8 cellular contexts compared by ENCODE assay signal in the genomic region with DNA sequence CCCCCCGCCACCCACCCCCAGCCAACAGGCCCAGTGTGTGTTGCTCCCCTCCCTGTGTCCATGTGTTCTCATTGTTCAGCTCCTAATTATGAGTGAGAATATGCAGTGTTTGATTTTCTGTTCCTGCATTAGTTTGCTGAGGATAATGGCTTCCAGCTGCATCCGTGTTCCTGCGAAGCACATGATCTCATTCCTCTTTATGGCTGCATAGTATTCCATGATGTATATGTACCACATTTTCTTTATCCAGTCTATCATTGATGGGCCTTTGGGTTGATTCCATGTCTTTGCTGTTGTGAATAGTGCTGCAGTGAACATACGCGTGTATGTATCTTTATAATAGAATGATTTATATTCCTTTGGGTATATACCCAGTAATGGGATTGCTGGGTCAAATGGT.
DNase-seq lines count a peak whose midpoint lies in the region; ATAC-seq and TF ChIP-seq lines count a peak whose summit lies in the region.
"Not testable (repeated sequence)": the region's sequence is repeated elsewhere in the genome, so short reads cannot be mapped to it uniquely, and the experiment has no call there.

No MANE protein-coding gene starts in this region.

- not testable (repeated sequence) for H3K27ac ChIP-seq in HEK293 (ENCODE audit: extremely low read depth, low read depth, low read length)
- peak overlapping the region; percentile 70 for H3K27ac ChIP-seq in vagina

- H3K9me3 ChIP-seq in HEK293 (ENCODE audit: control insufficient read depth, insufficient read depth, low read depth, low read length); vagina: not testable (repeated sequence)

- not testable (repeated sequence) for H3K27me3 Mint-ChIP-seq in activated CD4-positive, alpha-beta T cell treated with anti-CD3 and anti-CD28 coated beads, Interleukin-2, amount 10 ng/mL, durations not matched to agents 7 days and 5 days; activated CD8-positive, alpha-beta memory T cell treated with anti-CD3 and anti-CD28 coated beads, Interleukin-2, amount 10 ng/mL, durations not matched to agents 7 days and 5 days; activated T-helper 17 cell treated with anti-CD3 and anti-CD28 coated beads, Interleukin-2, amount 50 U/mL, for 72 hours; activated naive CD8-positive, alpha-beta T cell treated with anti-CD3 and anti-CD28 coated beads, Interleukin-2, amount 10 ng/mL, durations not matched to agents 7 days and 5 days; effector memory CD8-positive, alpha-beta T cell; natural killer cell (ENCODE audit: low read depth in 2 of 2)

- not testable (repeated sequence) for H3K36me3 ChIP-seq in HEK293 (ENCODE audit: control insufficient read depth in 2 of 2, insufficient read depth in 1 of 2, low read length in 2 of 2); vagina

- not testable (repeated sequence) for H3K4me3 Mint-ChIP-seq in activated CD4-positive, alpha-beta T cell treated with anti-CD3 and anti-CD28 coated beads, Interleukin-2, amount 10 ng/mL, durations not matched to agents 7 days and 5 days; activated CD8-positive, alpha-beta memory T cell treated with anti-CD3 and anti-CD28 coated beads, Interleukin-2, amount 10 ng/mL, durations not matched to agents 7 days and 5 days
- peak overlapping the region; percentile 86 for H3K4me3 Mint-ChIP-seq in activated T-helper 17 cell treated with anti-CD3 and anti-CD28 coated beads, Interleukin-2, amount 50 U/mL, for 72 hours
- peak overlapping the region; percentile 82 for H3K4me3 Mint-ChIP-seq in activated naive CD8-positive, alpha-beta T cell treated with anti-CD3 and anti-CD28 coated beads, Interleukin-2, amount 10 ng/mL, durations not matched to agents 7 days and 5 days
- H3K4me3 Mint-ChIP-seq in effector memory CD8-positive, alpha-beta T cell: peak overlapping the region; percentile 29 to 37
- peak overlapping the region; percentile 46 for H3K4me3 Mint-ChIP-seq in natural killer cell

- TF ChIP-seq CTCF in HEK293 (tag by site-specific recombination; IDR thresholded peaks at IDR 0.05); natural killer cell (IDR thresholded peaks at IDR 0.05); vagina (IDR thresholded peaks at IDR 0.05): not testable (repeated sequence)

- CTCF ChIA-PET in HEK293 (lab: Yijun Ruan, JAX): not testable (repeated sequence)
- CTCF ChIA-PET in activated CD4-positive, alpha-beta T cell treated with anti-CD3 and anti-CD28 coated beads, Interleukin-2, amount 10 ng/mL, durations not matched to agents 7 days and 5 days (lab: Charles Lee): interaction anchor here (0.5 to 1.8 kb wide), 5 partner anchors 9 to 69 kb away, joined by 3 to 4 read pairs (median 3); partner anchors contain the start of gene TNRC6B
- CTCF ChIA-PET in activated CD8-positive, alpha-beta memory T cell treated with anti-CD3 and anti-CD28 coated beads, Interleukin-2, amount 10 ng/mL, durations not matched to agents 7 days and 5 days (lab: Charles Lee): interaction anchor here (0.9 to 1.2 kb wide), 2 partner anchors 10 to 13 kb away, joined by 3 to 4 read pairs; no protein-coding TSS in a partner anchor

- intact Hi-C loops in natural killer cell (cut with micrococcal nuclease): loop anchor here (10.0 kb wide), 1 partner anchor 54 kb away; no protein-coding TSS in a partner anchor
- intact Hi-C loops in vagina (cut with DNase I): not testable (repeated sequence)

- H3K36me3 Mint-ChIP-seq in activated CD4-positive, alpha-beta T cell treated with anti-CD3 and anti-CD28 coated beads, Interleukin-2, amount 10 ng/mL, durations not matched to agents 7 days and 5 days (ENCODE audit: low read depth): peaks cover 20% of the 10 kb centered on the region
- peaks cover 13% of the 10 kb centered on the region for H3K36me3 Mint-ChIP-seq in activated CD8-positive, alpha-beta memory T cell treated with anti-CD3 and anti-CD28 coated beads, Interleukin-2, amount 10 ng/mL, durations not matched to agents 7 days and 5 days
- not testable (repeated sequence) for H3K36me3 Mint-ChIP-seq in activated T-helper 17 cell treated with anti-CD3 and anti-CD28 coated beads, Interleukin-2, amount 50 U/mL, for 72 hours (ENCODE audit: low read depth); effector memory CD8-positive, alpha-beta T cell (ENCODE audit: insufficient read depth); natural killer cell
- peaks cover 24% of the 10 kb centered on the region for H3K36me3 Mint-ChIP-seq in activated naive CD8-positive, alpha-beta T cell treated with anti-CD3 and anti-CD28 coated beads, Interleukin-2, amount 10 ng/mL, durations not matched to agents 7 days and 5 days

- H3K4me1 Mint-ChIP-seq in activated CD4-positive, alpha-beta T cell treated with anti-CD3 and anti-CD28 coated beads, Interleukin-2, amount 10 ng/mL, durations not matched to agents 7 days and 5 days: peaks cover 66% of the 10 kb centered on the region
- H3K4me1 Mint-ChIP-seq in activated CD8-positive, alpha-beta memory T cell treated with anti-CD3 and anti-CD28 coated beads, Interleukin-2, amount 10 ng/mL, durations not matched to agents 7 days and 5 days: peaks cover 46% of the 10 kb centered on the region
- peaks cover 61% of the 10 kb centered on the region for H3K4me1 Mint-ChIP-seq in activated T-helper 17 cell treated with anti-CD3 and anti-CD28 coated beads, Interleukin-2, amount 50 U/mL, for 72 hours
- H3K4me1 Mint-ChIP-seq in activated naive CD8-positive, alpha-beta T cell treated with anti-CD3 and anti-CD28 coated beads, Interleukin-2, amount 10 ng/mL, durations not matched to agents 7 days and 5 days: peaks cover 55% of the 10 kb centered on the region
- peaks cover 59 to 74% of the 10 kb centered on the region in 2 donors for H3K4me1 Mint-ChIP-seq in effector memory CD8-positive, alpha-beta T cell (ENCODE audit: low read depth in 2 of 2)
- peaks cover 74 to 77% of the 10 kb centered on the region in 2 donors for H3K4me1 Mint-ChIP-seq in natural killer cell

- not testable (repeated sequence) for ATAC-seq in activated CD8-positive, alpha-beta memory T cell treated with anti-CD3 and anti-CD28 coated beads, Interleukin-2, amount 10 ng/mL, durations not matched to agents 7 days and 5 days; activated T-helper 17 cell treated with anti-CD3 and anti-CD28 coated beads, Interleukin-2, amount 50 U/mL, for 72 hours (replicated peaks); activated naive CD8-positive, alpha-beta T cell treated with anti-CD3 and anti-CD28 coated beads, Interleukin-2, amount 10 ng/mL, durations not matched to agents 7 days and 5 days (ENCODE audit: low read depth); effector memory CD8-positive, alpha-beta T cell (replicated peaks); natural killer cell

- H3K27me3 ChIP-seq in vagina: not testable (repeated sequence)

- TF ChIP-seq POLR2A in vagina (IDR thresholded peaks at IDR 0.05): not testable (repeated sequence)

- peaks cover 11% of the 10 kb centered on the region for H3K4me1 ChIP-seq in HEK293 (ENCODE audit: control insufficient read depth, insufficient read depth, low read length)
- H3K4me1 ChIP-seq in vagina: peaks cover 44% of the 10 kb centered on the region

- POLR2A ChIA-PET in HEK293 (lab: Yijun Ruan, JAX): interaction anchor here (0.8 kb wide), 1 partner anchor 64 kb away, joined by 3 read pairs; no protein-coding TSS in a partner anchor
- POLR2A ChIA-PET in activated CD4-positive, alpha-beta T cell treated with anti-CD3 and anti-CD28 coated beads, Interleukin-2, amount 10 ng/mL, durations not matched to agents 7 days and 5 days (lab: Charles Lee): interaction anchor here (1.2 kb wide), 1 partner anchor 65 kb away, joined by 4 read pairs; no protein-coding TSS in a partner anchor
- POLR2A ChIA-PET in activated naive CD8-positive, alpha-beta T cell treated with anti-CD3 and anti-CD28 coated beads, Interleukin-2, amount 10 ng/mL, durations not matched to agents 7 days and 5 days (lab: Charles Lee): interaction anchor here (1.5 to 4.5 kb wide), 4 partner anchors 8 to 69 kb away, joined by 6 to 23 read pairs (median 17); partner anchors contain the start of gene TNRC6B

- peak overlapping the region; percentile 93 for H3K27ac Mint-ChIP-seq in activated CD4-positive, alpha-beta T cell treated with anti-CD3 and anti-CD28 coated beads, Interleukin-2, amount 10 ng/mL, durations not matched to agents 7 days and 5 days
- H3K27ac Mint-ChIP-seq in activated CD8-positive, alpha-beta memory T cell treated with anti-CD3 and anti-CD28 coated beads, Interleukin-2, amount 10 ng/mL, durations not matched to agents 7 days and 5 days: peak overlapping the region; percentile 92
- H3K27ac Mint-ChIP-seq in activated T-helper 17 cell treated with anti-CD3 and anti-CD28 coated beads, Interleukin-2, amount 50 U/mL, for 72 hours: peak overlapping the region; percentile 91
- H3K27ac Mint-ChIP-seq in activated naive CD8-positive, alpha-beta T cell treated with anti-CD3 and anti-CD28 coated beads, Interleukin-2, amount 10 ng/mL, durations not matched to agents 7 days and 5 days: peak overlapping the region; percentile 91
- H3K27ac Mint-ChIP-seq in effector memory CD8-positive, alpha-beta T cell: not testable (repeated sequence)
- H3K27ac Mint-ChIP-seq in natural killer cell: peak overlapping the region; percentile 83 to 85

- not testable (repeated sequence) for H3K9me3 Mint-ChIP-seq in activated CD4-positive, alpha-beta T cell treated with anti-CD3 and anti-CD28 coated beads, Interleukin-2, amount 10 ng/mL, durations not matched to agents 7 days and 5 days; activated CD8-positive, alpha-beta memory T cell treated with anti-CD3 and anti-CD28 coated beads, Interleukin-2, amount 10 ng/mL, durations not matched to agents 7 days and 5 days (ENCODE audit: low read depth); activated T-helper 17 cell treated with anti-CD3 and anti-CD28 coated beads, Interleukin-2, amount 50 U/mL, for 72 hours; activated naive CD8-positive, alpha-beta T cell treated with anti-CD3 and anti-CD28 coated beads, Interleukin-2, amount 10 ng/mL, durations not matched to agents 7 days and 5 days; effector memory CD8-positive, alpha-beta T cell; natural killer cell

- H3K4me3 ChIP-seq in HEK293 (ENCODE audit: low read depth, low read length); vagina: not testable (repeated sequence)

- not testable (repeated sequence) for DNase-seq in activated CD4-positive, alpha-beta T cell treated with anti-CD3 and anti-CD28 coated beads, Interleukin-2, amount 10 ng/mL, durations not matched to agents 7 days and 5 days; activated CD8-positive, alpha-beta memory T cell treated with anti-CD3 and anti-CD28 coated beads, Interleukin-2, amount 10 ng/mL, durations not matched to agents 7 days and 5 days; activated naive CD8-positive, alpha-beta T cell treated with anti-CD3 and anti-CD28 coated beads, Interleukin-2, amount 10 ng/mL, durations not matched to agents 7 days and 5 days; effector memory CD8-positive, alpha-beta T cell; natural killer cell; vagina (ENCODE audit: extremely low spot score in 2 of 2)
